ENCODE assay signal across 8 cellular contexts in the genomic region with DNA sequence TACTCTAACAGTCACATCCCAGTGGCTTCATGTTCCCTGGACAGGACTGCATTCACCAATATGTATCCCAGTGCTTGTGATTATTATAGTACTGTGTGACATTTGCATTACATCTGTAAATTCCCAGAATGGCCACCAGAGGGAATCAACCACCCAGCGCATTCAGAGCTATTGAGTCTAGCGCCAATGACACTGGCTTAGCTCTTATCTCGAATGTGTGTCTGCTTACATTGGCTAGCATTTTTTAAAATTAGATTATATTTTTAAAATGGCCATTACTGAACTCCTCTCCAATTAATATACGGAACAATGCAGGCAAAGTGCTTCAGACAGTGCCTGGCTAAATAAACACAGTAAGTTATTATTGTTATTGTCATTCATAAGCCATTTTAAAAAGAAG. TPM values are rescaled to one million over a fixed set of nuclear protein-coding genes. Genes with fewer than 3 reads are reported as not detected.
DNase-seq lines count a peak whose midpoint lies in the region; FAIRE-seq and TF ChIP-seq lines count a peak whose summit lies in the region.

No MANE protein-coding gene starts in this region.

- no peak overlapping the region for H2AFZ ChIP-seq in mammary epithelial cell (ENCODE audit: low read depth, low read length)

- TF ChIP-seq POLR2A in H54 (IDR thresholded peaks at IDR 0.05; ENCODE audit: low read depth, low read length), result no peak

- no peaks in the 10 kb centered on the region for H3K27me3 ChIP-seq in MG63
- no peaks in the 10 kb centered on the region for H3K27me3 ChIP-seq in mammary epithelial cell (ENCODE audit: insufficient read depth, low read length)

- intact Hi-C loops in mammary epithelial cell (cut with micrococcal nuclease), result loop anchor here (1.0 to 10.0 kb wide), 11 partner anchors 34 to 1727 kb away; no protein-coding TSS in a partner anchor

- H3K4me3 ChIP-seq in MG63 (no peak overlapping the region), mammary epithelial cell (replicated peaks in 1 of 3; ENCODE audit: insufficient read depth in 1 of 3, low read depth in 2 of 3, low read length in 3 of 3) (no peak overlapping the region)

- CTCF ChIA-PET in mammary epithelial cell (lab: Charles Lee; ENCODE audit: low non-redundant PET), result interaction anchor here (0.5 to 1.6 kb wide), 7 partner anchors 35 to 487 kb away, joined by 3 to 13 read pairs (median 4); no protein-coding TSS in a partner anchor

- WGBS in mammary epithelial cell (ENCODE audit: low coverage, missing lambda C conversion rate), result 0% methylated on average over 4 of the region's 4 CpGs

- H3K9me3 ChIP-seq in MG63, result no peaks in the 10 kb centered on the region
- no peaks in the 10 kb centered on the region for H3K9me3 ChIP-seq in mammary epithelial cell (replicated peaks; ENCODE audit: insufficient read depth, low read length)

- H3K36me3 ChIP-seq in MG63 (no peaks in the 10 kb centered on the region), mammary epithelial cell (ENCODE audit: insufficient read depth, low read length) (no peaks in the 10 kb centered on the region)

- H3K4me2 ChIP-seq in mammary epithelial cell (ENCODE audit: insufficient read depth, low read depth, low read length), result no peak overlapping the region

- H3K4me1 ChIP-seq in mammary epithelial cell (ENCODE audit: insufficient read depth, low read length), result peaks cover 4% of the 10 kb centered on the region

- peak; percentile 13 to 28 for DNase-seq in activated CD4-positive, alpha-beta T cell treated with anti-CD3 and anti-CD28 coated beads for 4 hours
- DNase-seq in activated CD4-positive, alpha-beta T cell treated with anti-CD3 and anti-CD28 coated beads for 1 hour, result no peak
- DNase-seq in H54 (ENCODE audit: insufficient read length, low spot score) (peak; percentile 35), MG63 (peak; percentile 26), RPMI8226 (peak; percentile 63), mammary epithelial cell (peak; percentile 44), islet precursor cell (peak; percentile 69)
- DNase-seq in stimulated activated CD4-positive, alpha-beta T cell treated with anti-CD3 and anti-CD28 coated beads, Interleukin-2, amount 100 ng/mL, for 48 hours, result peak; percentile 5 to 21

- BruUV-seq in mammary epithelial cell (replicated peaks; lab: Mats Ljungman, UMichigan), result no TSS peak

- peak; percentile 70 for FAIRE-seq in H54 (lab: Jason Lieb, UNC)

- in situ Hi-C loops in mammary epithelial cell (cut with MboI; ENCODE audit: low sequenced_read_pairs in 2 of 2), result loop anchor here (5.0 to 10.0 kb wide), 3 partner anchors 185 to 480 kb away; no protein-coding TSS in a partner anchor

- peak; percentile 82 to 90 for TF ChIP-seq CTCF in mammary epithelial cell (conservative IDR thresholded peaks at IDR 0.05 in 1 of 2, IDR thresholded peaks at IDR 0.05 in 1 of 2; ENCODE audit: extremely low read depth in 1 of 2, insufficient read depth in 1 of 2, low read depth in 1 of 2, low read length in 2 of 2)

- no peaks in the 10 kb centered on the region for H4K20me1 ChIP-seq in mammary epithelial cell (ENCODE audit: insufficient read depth, low read length)

- H3K9ac ChIP-seq in mammary epithelial cell (ENCODE audit: insufficient read depth, low read length), result no peak overlapping the region

- H3K79me2 ChIP-seq in mammary epithelial cell (ENCODE audit: insufficient read depth, low read length), result no peaks in the 10 kb centered on the region

- H3K27ac ChIP-seq in mammary epithelial cell (ENCODE audit: insufficient read depth, low read depth, low read length), result no peak overlapping the region

- dilution Hi-C loops in mammary epithelial cell (cut with HindIII; ENCODE audit: low sequenced_read_pairs), result loop anchor here (5.0 kb wide), 1 partner anchor 185 kb away; no protein-coding TSS in a partner anchor

RNA-seq across cellular contexts. Expression of a gene that starts 36.3 kb away (rescaled TPM):
- 0.03 TPM in 1 of 2 replicates, not detected in the other for total RNA-seq in MG63 (2014; rRNA removed; shearing (Covaris generic); ENCODE audit: low replicate concordance)
- total RNA-seq in mammary epithelial cell, result 1 to 10 TPM in 1 of 2 donors, not detected in 1; 4.5 TPM
- polyA plus RNA-seq in mammary epithelial cell, result 0.01 TPM
- polyA minus RNA-seq in mammary epithelial cell, result 0.10 TPM
